10 cellular contexts compared by ENCODE assay signal in genomic region chr20:44601801-44602204, GRCh38. TPM values are rescaled to one million over a fixed set of nuclear protein-coding genes. Genes with fewer than 3 reads are reported as not detected.
DNase-seq lines count a peak whose midpoint lies in the region; ATAC-seq, FAIRE-seq and TF ChIP-seq lines count a peak whose summit lies in the region.
"Had no signal": no experiment of that assay in that cellular context is flagged by ENCODE, and none has a peak within 500 bp of the region (broad histone marks: within the 10 kb centered on the region; RNA-seq: fewer than 3 reads in every experiment).

No MANE protein-coding gene starts in this region.

- no peak for TF ChIP-seq CTCF in breast epithelium (IDR thresholded peaks at IDR 0.05)
- TF ChIP-seq CTCF in left lung (IDR thresholded peaks at IDR 0.05) = no peak

- H3K9ac ChIP-seq in subcutaneous abdominal adipose tissue (ENCODE audit: low read length in 5 of 5) = peak overlapping the region in 4 of 5 donors; percentile 7 to 64 (median 30)

- CTCF ChIA-PET in activated CD4-positive, alpha-beta T cell treated with anti-CD3 and anti-CD28 coated beads, Interleukin-2, amount 10 ng/mL, durations not matched to agents 7 days and 5 days (lab: Charles Lee) = interaction anchor here (1.0 kb wide), 1 partner anchor 9 kb away, joined by 3 read pairs; no protein-coding TSS in a partner anchor

- DNase-seq in HTR-8/SVneo (ENCODE audit: insufficient read length, low spot score) (peak; percentile 62), breast epithelium (ENCODE audit: low spot score in 2 of 2) (peak in 1 of 2 donors; percentile 36), left lung (no peak), HT-29 (ENCODE audit: low spot score) (no peak)
- DNase-seq in activated CD4-positive, alpha-beta T cell treated with anti-CD3 and anti-CD28 coated beads, Interleukin-2, amount 10 ng/mL, durations not matched to agents 7 days and 5 days = no peak
- DNase-seq: brain microvascular endothelial cell, SJCRH30 had no signal

- ATAC-seq in left lung (peak; percentile 64), HG03442 (IDR thresholded peaks at IDR 0.05; ENCODE audit: unreplicated experiment) (no peak), GM21381 (IDR thresholded peaks at IDR 0.05; ENCODE audit: unreplicated experiment) (no peak)

- no peak overlapping the region for H3K4me3 Mint-ChIP-seq in activated CD4-positive, alpha-beta T cell treated with anti-CD3 and anti-CD28 coated beads, Interleukin-2, amount 10 ng/mL, durations not matched to agents 7 days and 5 days

- peaks cover 5 to 23% of the 10 kb centered on the region in 2 donors for H3K4me1 ChIP-seq in breast epithelium
- peaks cover 29 to 63% of the 10 kb centered on the region in 2 donors for H3K4me1 ChIP-seq in left lung
- H3K4me1 ChIP-seq in subcutaneous abdominal adipose tissue (ENCODE audit: control insufficient read depth in 5 of 5, insufficient read depth in 5 of 5, low read length in 5 of 5) = peaks cover 17 to 70% (median 65%) of the 10 kb centered on the region in 5 donors
- H3K4me1 ChIP-seq: SJCRH30 had no signal

- H3K27ac Mint-ChIP-seq in activated CD4-positive, alpha-beta T cell treated with anti-CD3 and anti-CD28 coated beads, Interleukin-2, amount 10 ng/mL, durations not matched to agents 7 days and 5 days = no peak overlapping the region

- H3K27ac ChIP-seq in breast epithelium (peak overlapping the region; percentile 83 to 94), left lung (peak overlapping the region; percentile 73 to 88), subcutaneous abdominal adipose tissue (ENCODE audit: low read depth, low read length) (peak overlapping the region; percentile 93)
- H3K27ac ChIP-seq: brain microvascular endothelial cell, SJCRH30 had no signal

- H3K27me3 Mint-ChIP-seq in activated CD4-positive, alpha-beta T cell treated with anti-CD3 and anti-CD28 coated beads, Interleukin-2, amount 10 ng/mL, durations not matched to agents 7 days and 5 days = no peaks in the 10 kb centered on the region

- H3K4me1 Mint-ChIP-seq in activated CD4-positive, alpha-beta T cell treated with anti-CD3 and anti-CD28 coated beads, Interleukin-2, amount 10 ng/mL, durations not matched to agents 7 days and 5 days = peaks cover 28% of the 10 kb centered on the region

- H3K4me3 ChIP-seq in breast epithelium (no peak overlapping the region), left lung (no peak overlapping the region), subcutaneous abdominal adipose tissue (ENCODE audit: low read depth in 1 of 5, low read length in 5 of 5) (peak overlapping the region in 2 of 5 donors; percentile 22 to 36)
- H3K4me3 ChIP-seq: SJCRH30 had no signal

- no peak for TF ChIP-seq POLR2A in breast epithelium (IDR thresholded peaks at IDR 0.05)

- POLR2A ChIA-PET in activated CD4-positive, alpha-beta T cell treated with anti-CD3 and anti-CD28 coated beads, Interleukin-2, amount 10 ng/mL, durations not matched to agents 7 days and 5 days (lab: Charles Lee) = interaction anchor here (0.6 to 0.7 kb wide), 2 partner anchors 8 to 38 kb away, joined by 5 read pairs; no protein-coding TSS in a partner anchor

- FAIRE-seq in HTR-8/SVneo (lab: Jason Lieb, UNC) = no peak

- intact Hi-C loops in breast epithelium (cut with DNase I; ENCODE audit: low total_unique reads) (loop anchor here (10.0 kb wide), 1 partner anchor 67 kb away; no protein-coding TSS in a partner anchor), left lung (cut with DNase I) (loop anchor here in 1 of 2 donors (5.0 kb wide), 1 partner anchor 70 kb away; no protein-coding TSS in a partner anchor)

- H3K27me3 ChIP-seq in breast epithelium = no peaks in the 10 kb centered on the region
- H3K27me3 ChIP-seq in left lung = no peaks in the 10 kb centered on the region
- no peaks in the 10 kb centered on the region for H3K27me3 ChIP-seq in subcutaneous abdominal adipose tissue (ENCODE audit: control insufficient read depth in 5 of 5, insufficient read depth in 4 of 5, low read length in 5 of 5)
- H3K27me3 ChIP-seq: brain microvascular endothelial cell had no signal

- H3K9me3 ChIP-seq in breast epithelium (no peaks in the 10 kb centered on the region), left lung (no peaks in the 10 kb centered on the region), subcutaneous abdominal adipose tissue (ENCODE audit: control insufficient read depth in 5 of 5, low read length in 5 of 5) (no peaks in the 10 kb centered on the region)
- H3K9me3 ChIP-seq: SJCRH30 had no signal

- H3K36me3 ChIP-seq in breast epithelium (no peaks in the 10 kb centered on the region), left lung (no peaks in the 10 kb centered on the region), subcutaneous abdominal adipose tissue (ENCODE audit: control insufficient read depth in 5 of 5, insufficient read depth in 5 of 5, low read length in 5 of 5) (no peaks in the 10 kb centered on the region)
- H3K36me3 ChIP-seq: brain microvascular endothelial cell, SJCRH30 had no signal

- no peaks in the 10 kb centered on the region for H3K36me3 Mint-ChIP-seq in activated CD4-positive, alpha-beta T cell treated with anti-CD3 and anti-CD28 coated beads, Interleukin-2, amount 10 ng/mL, durations not matched to agents 7 days and 5 days (ENCODE audit: low read depth)

- H3K9me3 Mint-ChIP-seq in activated CD4-positive, alpha-beta T cell treated with anti-CD3 and anti-CD28 coated beads, Interleukin-2, amount 10 ng/mL, durations not matched to agents 7 days and 5 days = no peaks in the 10 kb centered on the region

RNA-seq across cellular contexts. Expression of gene PKIG, which starts 19.4 kb away (rescaled TPM):
- total RNA-seq in breast epithelium (100 to 1,000 TPM in 1 of 3 donors, 10 to 100 TPM in 2; 59.9 to 102 (median 99.1) TPM), left lung (10 to 100 TPM; 40.1 to 42.1 TPM)
- total RNA-seq in HT-29 (2014; rRNA removed; shearing (Covaris generic)) = 0.29 and 1.3 TPM in 2 replicates
- 1 to 10 TPM; 3.3 to 5.1 TPM for total RNA-seq in activated CD4-positive, alpha-beta T cell treated with anti-CD3 and anti-CD28 coated beads, Interleukin-2, amount 10 ng/mL, durations not matched to agents 7 days and 5 days

RNA-seq across cellular contexts. Expression of gene ADA, which starts 49.7 kb away (rescaled TPM):
- 10 to 100 TPM in 2 of 3 donors, 1 to 10 TPM in 1; 5.7 to 46.2 (median 11.5) TPM for total RNA-seq in breast epithelium
- 10 to 100 TPM in 1 of 2 donors, 1 to 10 TPM in 1; 7.6 to 15.5 TPM for total RNA-seq in left lung
- total RNA-seq in HT-29 (2014; rRNA removed; shearing (Covaris generic)) = 0.39 TPM in 1 of 2 replicates, not detected in the other
- total RNA-seq in activated CD4-positive, alpha-beta T cell treated with anti-CD3 and anti-CD28 coated beads, Interleukin-2, amount 10 ng/mL, durations not matched to agents 7 days and 5 days = 100 to 1,000 TPM; 103 to 107 TPM

Comparison
In these comparisons a context has a peak if more than half of its experiments do, and no peak if none do; other contexts are left out.
1. RNA of gene PKIG, which starts 19.4 kb away (total RNA-seq): 59.9 to 102 TPM in breast epithelium and 40.1 to 42.1 TPM in left lung; 3.3 to 5.1 TPM in activated CD4-positive, alpha-beta T cell treated with anti-CD3 and anti-CD28 coated beads, Interleukin-2, amount 10 ng/mL, durations not matched to agents 7 days and 5 days and 0.29 to 1.3 TPM in HT-29; every median in the first group is over 4 times any median in the second.
2. Peak in every context shown above with its lines, with median percentiles within 50 percentile points of each other: H3K27ac ChIP-seq.